13 cellular contexts compared by ENCODE assay signal in the genomic region with DNA sequence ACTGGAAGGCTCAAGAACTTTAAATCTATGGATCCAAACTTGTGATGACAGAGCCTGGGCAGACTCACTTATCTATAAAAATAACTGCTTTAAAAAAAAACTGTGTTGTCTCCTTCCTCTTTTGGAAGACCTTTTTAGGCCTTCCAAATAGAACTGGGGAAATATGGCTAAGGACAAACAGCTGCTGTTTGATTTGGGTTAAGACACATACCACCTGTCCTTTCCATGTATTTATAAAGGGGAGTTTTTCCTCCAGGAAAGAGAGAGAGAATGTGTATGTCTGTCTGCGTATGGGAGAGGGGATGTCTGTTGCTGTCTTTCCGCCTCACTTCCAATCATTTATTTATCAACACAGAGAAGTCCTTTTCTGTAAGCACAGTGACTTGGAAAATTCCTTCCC. TPM values are rescaled to one million over a fixed set of nuclear protein-coding genes. Genes with fewer than 3 reads are reported as not detected.
DNase-seq lines count a peak whose midpoint lies in the region; ATAC-seq, FAIRE-seq and TF ChIP-seq lines count a peak whose summit lies in the region.
"Had no signal": no experiment of that assay in that cellular context is flagged by ENCODE, and none has a peak within 500 bp of the region (broad histone marks: within the 10 kb centered on the region; RNA-seq: fewer than 3 reads in every experiment).

No MANE protein-coding gene starts in this region.

- POLR2A ChIA-PET in K562 (lab: Yijun Ruan, JAX), result no interaction called here

- H4K20me1 ChIP-seq in K562 (replicated peaks; ENCODE audit: control insufficient read depth, insufficient read depth, low read length), result no peaks in the 10 kb centered on the region
- H4K20me1 ChIP-seq in osteoblast (ENCODE audit: insufficient read depth, low read length), result no peaks in the 10 kb centered on the region

- H3K27me3 ChIP-seq in K562 (ENCODE audit: control insufficient read depth in 2 of 2, insufficient read depth in 2 of 2, low read length in 2 of 2) (0 out of 5 replicates have a peak, but pooled peaks cover 0 to 4% of the 10 kb centered on the region in 2 experiments), tibial artery (no peaks in the 10 kb centered on the region), osteoblast (ENCODE audit: insufficient read depth, low read length) (no peaks in the 10 kb centered on the region)
- H3K27me3 ChIP-seq: SJSA1 had no signal

- in situ Hi-C loops in K562 (cut with MboI), result no loop called here

- no peaks in the 10 kb centered on the region for H3K9me1 ChIP-seq in K562 (ENCODE audit: control insufficient read depth, insufficient read depth, low read length)

- ATAC-seq in K562 (no peak), GM19463 (IDR thresholded peaks at IDR 0.05; ENCODE audit: unreplicated experiment) (no peak)
- ATAC-seq: activated naive CD8-positive, alpha-beta T cell treated with anti-CD3 and anti-CD28 coated beads, Interleukin-2, amount 50 U/mL, for 24 hours had no signal

- H2AFZ ChIP-seq in K562 (ENCODE audit: low read depth, low read length), result peak overlapping the region; percentile 47; the same call in 1 of the 2 replicates
- H2AFZ ChIP-seq in osteoblast (ENCODE audit: low read length), result no peak overlapping the region

- no peak for FAIRE-seq in K562 (lab: Jason Lieb, UNC)

- TF ChIP-seq EP300 in K562 (IDR thresholded peaks at IDR 0.05; ENCODE audit: low read length), result no peak

- H3K27ac ChIP-seq in K562 (ENCODE audit: extremely low read depth, low read depth, low read length) (no peak overlapping the region), tibial artery (peak overlapping the region; percentile 71 to 72), osteoblast (ENCODE audit: low read depth, low read length) (no peak overlapping the region)
- H3K27ac ChIP-seq: HL-60, SJSA1 had no signal

- H3K79me2 ChIP-seq in K562 (ENCODE audit: control insufficient read depth, insufficient read depth, low read length) (no peaks in the 10 kb centered on the region), osteoblast (ENCODE audit: insufficient read depth, low read length) (no peaks in the 10 kb centered on the region)

- H3K4me1 ChIP-seq in K562 (replicated peaks in 1 of 2; ENCODE audit: control insufficient read depth in 2 of 2, insufficient read depth in 2 of 2, low read length in 2 of 2) (peaks cover 4 to 5% of the 10 kb centered on the region in 2 experiments; a peak in 2 of 5 replicates), tibial artery (peaks cover 0 to 77% (median 56%) of the 10 kb centered on the region in 4 donors), osteoblast (ENCODE audit: insufficient read depth, low read length) (peaks cover 8% of the 10 kb centered on the region)

- no peak for TF ChIP-seq POLR2A in K562 (conservative IDR thresholded peaks at IDR 0.05)

- H3K4me2 ChIP-seq in K562 (ENCODE audit: insufficient read depth, low read length) (no peak overlapping the region), osteoblast (ENCODE audit: insufficient read depth, low read length) (no peak overlapping the region)

- H3K4me3 ChIP-seq in K562 (no peak overlapping the region), tibial artery (no peak overlapping the region), osteoblast (ENCODE audit: insufficient read depth, low read length) (no peak overlapping the region)
- H3K4me3 ChIP-seq: SJSA1 had no signal

- intact Hi-C loops in K562 (cut with micrococcal nuclease) (no loop called here), tibial artery (cut with DNase I; ENCODE audit: low total_unique reads) (no loop called here)

- CTCF ChIA-PET in K562 (lab: Yijun Ruan, JAX; ENCODE audit: low intra/inter-chr PET ratio), result no interaction called here

- no TSS peak for BruUV-seq in K562 (replicated peaks; lab: Mats Ljungman, UMichigan)

- no peak for TF ChIP-seq RAD21 in K562 (CRISPR knock-in tag; conservative IDR thresholded peaks at IDR 0.05 in 1 of 2, IDR thresholded peaks at IDR 0.05 in 1 of 2)

- no peak overlapping the region for H3K9ac ChIP-seq in K562 (ENCODE audit: insufficient read depth in 1 of 2, low read depth in 2 of 2, low read length in 2 of 2)

- WGBS in K562 (ENCODE audit: insufficient coverage, low coverage, missing lambda C conversion rate), result 73% methylated on average over 2 of the region's 2 CpGs

- no peaks in the 10 kb centered on the region for H3K36me3 ChIP-seq in K562 (ENCODE audit: control insufficient read depth, insufficient read depth, low read length)
- H3K36me3 ChIP-seq in tibial artery, result no peaks in the 10 kb centered on the region
- no peaks in the 10 kb centered on the region for H3K36me3 ChIP-seq in osteoblast (ENCODE audit: insufficient read depth, low read length)
- H3K36me3 ChIP-seq: SJSA1 had no signal

- H3K9me3 ChIP-seq in K562 (replicated peaks; ENCODE audit: control insufficient read depth, insufficient read depth, low read depth, low read length) (no peaks in the 10 kb centered on the region), tibial artery (no peaks in the 10 kb centered on the region), osteoblast (ENCODE audit: low read depth, low read length) (no peaks in the 10 kb centered on the region)

- TF ChIP-seq CTCF in K562 (IDR thresholded peaks at IDR 0.05 in 2 of 3, conservative IDR thresholded peaks at IDR 0.05 in 1 of 3; ENCODE audit: insufficient read depth in 2 of 3, low read depth in 1 of 3, low read length in 3 of 3) (no peak), tibial artery (IDR thresholded peaks at IDR 0.05) (no peak), osteoblast (IDR thresholded peaks at IDR 0.05; ENCODE audit: extremely low read depth, low read depth, low read length) (no peak)

- DNase-seq in NOMO-1 treated with DMSO at 0.1 percent for 48 hours (lab: John Stamatoyannopoulos, UW; ENCODE audit: unreplicated experiment), result peak; percentile 13
- DNase-seq in NOMO-1 treated with dmso at 0.1 percent for 144 hours (lab: John Stamatoyannopoulos, UW; ENCODE audit: unreplicated experiment), result no peak
- DNase-seq in K562 (ENCODE audit: extremely low read depth in 1 of 4, low spot score in 3 of 4), result no peak
- DNase-seq in myocyte (ENCODE audit: low read depth), result peak; percentile 49
- DNase-seq in tibial artery, result no peak
- no peak for DNase-seq in EL
- no peak for DNase-seq in osteoblast (ENCODE audit: insufficient read length, low spot score, missing footprints)
- DNase-seq: activated naive CD8-positive, alpha-beta T cell treated with anti-CD3 and anti-CD28 coated beads, Interleukin-2, amount 50 U/mL, for 24 hours; activated T-cell treated with anti-CD3 and anti-CD28 coated beads for 4 hours; NCI-H526 had no signal

TF ChIP-seq in K562, 482 proteins besides CTCF, POLR2A, EP300 and RAD21:
- TF ChIP-seq POLR2AphosphoS2 (IDR thresholded peaks at IDR 0.05; ENCODE audit: low read length), result no peak
- no peak for TF ChIP-seq ESRRB (CRISPR knock-in tag; IDR thresholded peaks at IDR 0.05; ENCODE audit: borderline replicate concordance)
- no peak for TF ChIP-seq SRSF1 (IDR thresholded peaks at IDR 0.05; ENCODE audit: low read depth, low read length)
- no peak for TF ChIP-seq U2AF1 (optimal IDR thresholded peaks at IDR 0.05; ENCODE audit: low read depth, low read length)
- TF ChIP-seq NEUROD1 (IDR thresholded peaks at IDR 0.05; ENCODE audit: borderline replicate concordance, low read depth, low read length, partially characterized antibody), result no peak
- TF ChIP-seq ZNF445 (CRISPR knock-in tag; IDR thresholded peaks at IDR 0.05; ENCODE audit: low read depth), result no peak

RNA-seq across cellular contexts. Expression of a gene that starts 2.8 kb away (rescaled TPM):
- 0.11 TPM in 1 of 2 replicates, not detected in the other for total RNA-seq in K562 (2011; cell fraction: chromatin; rRNA removed; ENCODE audit: low replicate concordance)
- not detected in 2 replicates for total RNA-seq in K562 (2011; cell fraction: nucleolus; rRNA removed)
- total RNA-seq in K562 (2011; cell fraction: nucleoplasm; rRNA removed), result 0.15 TPM in 1 of 2 replicates, not detected in the other
- total RNA-seq in K562 (2014; rRNA removed), result 0.05 TPM in 1 of 2 replicates, not detected in the other
- total RNA-seq in K562 (2014; rRNA removed; fragmentation: Illumina TruSeq; extraction: Trizol), result 0.04 and 0.06 TPM in 2 replicates
- 0.14 TPM in 1 of 2 replicates, not detected in the other for total RNA-seq in K562 (2015; rRNA removed; fragmentation: Illumina TruSeq; extraction: Trizol)
- 0.27 and 0.51 TPM in 2 replicates for total RNA-seq in K562 (2021)
- polyA plus RNA-seq in K562 (2011; rRNA removed), result 0.04 TPM in 2 replicates
- 0.01 TPM in 2 replicates for polyA plus RNA-seq in K562 (2011; cell fraction: cytosol; rRNA removed)
- 0.09 TPM in 1 of 2 replicates, not detected in the other for polyA plus RNA-seq in K562 (2011; cell fraction: nucleus; rRNA removed)
- 0.05 and 0.21 TPM in 2 replicates for polyA plus RNA-seq in K562 (2012)
- 0.04 TPM in 1 of 2 replicates, not detected in the other for polyA plus RNA-seq in K562 (2014; fragmentation: Illumina TruSeq; extraction: Trizol)
- polyA plus RNA-seq in K562 (2014; fragmentation: Nextera tagmentation; extraction: Ambion mirVana), result under 1 TPM; 0.17 to 0.25 TPM
- polyA plus RNA-seq in K562 (2014; rRNA removed), result 0.01 TPM in 1 of 2 replicates, not detected in the other
- not detected in 2 replicates for polyA minus RNA-seq in K562 (2011; rRNA and poly(A)+ RNA removed)
- 2.0 TPM in 1 of 2 replicates, not detected in the other for polyA minus RNA-seq in K562 (2011; cell fraction: cytosol; rRNA and poly(A)+ RNA removed)
- polyA minus RNA-seq in K562 (2011; cell fraction: nucleus; rRNA and poly(A)+ RNA removed), result 0.13 TPM in 1 of 2 replicates, not detected in the other
- 3.1 and 8.3 TPM in 2 replicates for total RNA-seq in myocyte
- polyA plus RNA-seq in myocyte (2012), result 5.7 TPM
- total RNA-seq in osteoblast, result 0.72 and 0.88 TPM in 2 replicates

RNA-seq across cellular contexts. Expression of a gene that starts 32.9 kb away (rescaled TPM):
- 130 and 191 TPM in 2 replicates for total RNA-seq in K562 (2011; cell fraction: chromatin; rRNA removed; ENCODE audit: low replicate concordance)
- 70.5 and 71.3 TPM in 2 replicates for total RNA-seq in K562 (2011; cell fraction: nucleolus; rRNA removed)
- total RNA-seq in K562 (2011; cell fraction: nucleoplasm; rRNA removed), result 97.4 and 136 TPM in 2 replicates
- total RNA-seq in K562 (2014; rRNA removed) (196 TPM in 2 replicates), K562 (2014; rRNA removed; fragmentation: Illumina TruSeq; extraction: Trizol) (192 and 220 TPM in 2 replicates), K562 (2015; rRNA removed; fragmentation: Illumina TruSeq; extraction: Trizol) (141 and 154 TPM in 2 replicates), K562 (2021) (186 and 196 TPM in 2 replicates), myocyte (287 and 364 TPM in 2 replicates), osteoblast (444 and 497 TPM in 2 replicates)
- polyA plus RNA-seq in K562 (2011; rRNA removed) (138 and 185 TPM in 2 replicates), K562 (2014; fragmentation: Illumina TruSeq; extraction: Trizol) (120 and 133 TPM in 2 replicates), K562 (2014; fragmentation: Nextera tagmentation; extraction: Ambion mirVana) (10 to 100 TPM; 49.1 to 63.3 TPM), K562 (2014; rRNA removed) (116 and 117 TPM in 2 replicates)
- 64.6 and 80.0 TPM in 2 replicates for polyA plus RNA-seq in K562 (2011; cell fraction: cytosol; rRNA removed)
- 60.4 and 64.4 TPM in 2 replicates for polyA plus RNA-seq in K562 (2011; cell fraction: nucleus; rRNA removed)
- polyA plus RNA-seq in K562 (2012), result 86.1 and 129 TPM in 2 replicates
- 262 and 295 TPM in 2 replicates for polyA minus RNA-seq in K562 (2011; rRNA and poly(A)+ RNA removed)
- polyA minus RNA-seq in K562 (2011; cell fraction: cytosol; rRNA and poly(A)+ RNA removed), result 105 and 106 TPM in 2 replicates
- 88.7 and 149 TPM in 2 replicates for polyA minus RNA-seq in K562 (2011; cell fraction: nucleus; rRNA and poly(A)+ RNA removed)
- polyA plus RNA-seq in myocyte (2012), result 143 TPM

Comparison
In these comparisons a context has a peak if more than half of its experiments do, and no peak if none do; other contexts are left out.
1. DNase-seq: peak in NOMO-1 treated with DMSO at 0.1 percent for 48 hours (single experiment) and myocyte (single experiment); none in NOMO-1 treated with dmso at 0.1 percent for 144 hours (single experiment), K562 (0 of 4), tibial artery (0 of 2), EL (single experiment) and osteoblast (single experiment).
2. H3K27ac ChIP-seq: peak in tibial artery (2 of 2); none in K562 (single experiment) and osteoblast (single experiment).